8 cellular contexts compared by ENCODE assay signal in the genomic region with DNA sequence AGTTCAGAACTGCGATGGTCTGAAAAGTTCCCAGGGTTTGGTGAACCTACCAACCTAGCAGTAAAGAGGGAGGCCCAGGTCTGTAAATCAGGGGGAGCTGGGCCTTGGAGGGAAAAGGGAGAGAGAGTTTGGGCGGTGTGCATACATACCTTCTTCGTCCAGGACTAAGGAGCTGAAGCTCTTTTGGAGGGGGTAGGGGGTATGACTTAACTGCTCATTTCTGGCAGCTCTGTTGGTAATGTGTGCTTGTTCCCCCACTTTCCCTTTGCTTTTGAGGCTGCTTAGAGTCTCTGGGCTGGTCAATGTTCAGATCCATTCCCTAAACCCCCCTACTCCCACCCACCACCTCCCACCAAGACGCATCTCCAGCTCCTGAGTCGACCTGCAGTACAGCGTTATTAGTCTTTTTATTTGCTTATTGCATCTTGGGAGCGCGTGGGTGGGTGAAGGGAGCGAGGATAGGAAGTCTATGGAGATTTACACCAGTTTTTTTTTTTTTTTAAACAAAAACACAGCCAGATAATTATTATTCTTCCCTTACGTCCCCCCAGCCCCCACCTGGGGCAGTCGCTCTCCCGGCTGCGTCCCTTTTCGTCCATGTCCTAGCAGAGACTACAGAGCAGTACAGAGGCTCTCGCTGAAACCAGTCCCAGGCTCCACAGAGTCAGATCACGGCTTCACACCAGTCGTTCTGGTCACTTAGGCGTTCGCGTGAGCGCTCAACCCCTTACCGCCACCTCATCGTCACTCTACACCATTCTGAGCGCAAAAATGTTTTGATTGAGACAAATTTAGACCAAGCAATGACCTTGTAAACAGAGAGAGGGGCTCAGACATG. TPM values are rescaled to one million over a fixed set of nuclear protein-coding genes. Genes with fewer than 3 reads are reported as not detected.
DNase-seq lines count a peak whose midpoint lies in the region; ATAC-seq and TF ChIP-seq lines count a peak whose summit lies in the region.

No MANE protein-coding gene starts in this region.

- no peak for TF ChIP-seq CTCF in colonic mucosa (IDR thresholded peaks at IDR 0.05)
- TF ChIP-seq CTCF in lung (IDR thresholded peaks at IDR 0.05; ENCODE audit: control extremely low read depth, extremely low read depth): no peak
- TF ChIP-seq CTCF in upper lobe of right lung (IDR thresholded peaks at IDR 0.05): no peak

- H3K36me3 ChIP-seq in KOPT-K1 (ENCODE audit: insufficient read depth, low read length) (peaks cover 20% of the 10 kb centered on the region), colonic mucosa (no peaks in the 10 kb centered on the region), lung (ENCODE audit: control insufficient read depth in 2 of 2, insufficient read depth in 2 of 2, low read length in 2 of 2) (no peaks in the 10 kb centered on the region), upper lobe of right lung (peaks cover 2% of the 10 kb centered on the region)

- H3K4me3 ChIP-seq in colonic mucosa (peak overlapping the region; percentile 60), lung (no peak overlapping the region), upper lobe of right lung (peak overlapping the region; percentile 75)

- H3K9ac ChIP-seq in colonic mucosa (ENCODE audit: low read depth in 2 of 2, low read length in 2 of 2): peak overlapping the region; percentile 68 to 98

- H3K27me3 ChIP-seq in colonic mucosa (no peaks in the 10 kb centered on the region), lung (ENCODE audit: control insufficient read depth, insufficient read depth) (no peaks in the 10 kb centered on the region), upper lobe of right lung (peaks cover 27% of the 10 kb centered on the region)

- DNase-seq in ACHN (peak; percentile 47), colonic mucosa (no peak), lung (ENCODE audit: low spot score) (no peak), upper lobe of right lung (no peak), HT-29 (ENCODE audit: low spot score) (no peak)
- no peak for DNase-seq in NK-92 treated with Interleukin-12 subunit alpha and Interleukin-12 subunit beta, amount 100 ng/mL, for 24 hours (lab: John Stamatoyannopoulos, UW)
- no peak for DNase-seq in stimulated activated CD4-positive, alpha-beta T cell treated with anti-CD3 and anti-CD28 coated beads, Interleukin-4, amount 100 ng/mL, for 1 hour

- 50 to 71% methylated on average over 24 of the region's 24 CpGs for WGBS in lung, 2 donors

- intact Hi-C loops in colonic mucosa (cut with DNase I): no loop called here
- intact Hi-C loops in upper lobe of right lung (cut with DNase I): no loop called here

- H3K27ac ChIP-seq in KOPT-K1 (ENCODE audit: low read depth, low read length, poor library complexity, severe bottlenecking) (peak overlapping the region; percentile 14), colonic mucosa (peak overlapping the region; percentile 68), lung (ENCODE audit: low read depth in 1 of 2, low read length in 1 of 2) (peak overlapping the region; percentile 57 to 58), upper lobe of right lung (peak overlapping the region; percentile 87)

- no peaks in the 10 kb centered on the region for H3K9me3 ChIP-seq in KOPT-K1 (ENCODE audit: insufficient read depth, low read length, poor library complexity, severe bottlenecking)
- H3K9me3 ChIP-seq in colonic mucosa: no peaks in the 10 kb centered on the region
- peaks cover 0 to 1% of the 10 kb centered on the region in 2 donors for H3K9me3 ChIP-seq in lung (ENCODE audit: control insufficient read depth in 2 of 2, insufficient read depth in 1 of 2, low read length in 1 of 2)
- no peaks in the 10 kb centered on the region for H3K9me3 ChIP-seq in upper lobe of right lung

- peaks cover 4% of the 10 kb centered on the region for H3K4me1 ChIP-seq in colonic mucosa
- peaks cover 2 to 17% of the 10 kb centered on the region in 2 donors for H3K4me1 ChIP-seq in lung (ENCODE audit: control insufficient read depth in 2 of 2, insufficient read depth in 2 of 2, low read length in 2 of 2)
- H3K4me1 ChIP-seq in upper lobe of right lung: peaks cover 28% of the 10 kb centered on the region

- in situ Hi-C loops in ACHN (cut with HindIII; ENCODE audit: low pct_ligation_motif_present, low pct_unique_long_range_greater_than_20kb, low sequenced_read_pairs): no loop called here

- ATAC-seq in lung (ENCODE audit: insufficient read depth, low FRiP score) (no peak), upper lobe of right lung (no peak)

RNA-seq across cellular contexts. Expression of gene PRRT1, which starts 0.9 kb away (rescaled TPM):
- total RNA-seq in colonic mucosa (under 1 TPM; 0.72 to 0.90 TPM), lung (1 to 10 TPM in 1 of 2 donors, under 1 TPM in 1; 0.57 to 2.0 TPM), upper lobe of right lung (1.4 TPM)
- 1 to 10 TPM in 1 of 2 donors, under 1 TPM in 1; 0.53 to 1.4 TPM for polyA plus RNA-seq in lung
- total RNA-seq in HT-29 (2014; rRNA removed; shearing (Covaris generic)): not detected in 2 replicates

RNA-seq across cellular contexts. Expression of gene PPT2, which starts 1.3 kb away (rescaled TPM):
- total RNA-seq in colonic mucosa: 10 to 100 TPM; 18.4 to 21.0 TPM
- total RNA-seq in lung: 100 to 1,000 TPM in 1 of 2 donors, 10 to 100 TPM in 1; 14.9 to 212 TPM
- polyA plus RNA-seq in lung: 1 to 10 TPM; 5.7 to 7.3 TPM
- 19.2 TPM for total RNA-seq in upper lobe of right lung
- total RNA-seq in HT-29 (2014; rRNA removed; shearing (Covaris generic)): 19.7 and 56.2 TPM in 2 replicates

RNA-seq across cellular contexts. Expression of gene EGFL8, which starts 11.8 kb away (rescaled TPM):
- total RNA-seq in colonic mucosa: 10 to 100 TPM; 10.4 to 13.7 TPM
- total RNA-seq in lung: 10 to 100 TPM in 1 of 2 donors, 1 to 10 TPM in 1; 9.6 to 10.5 TPM
- polyA plus RNA-seq in lung: 10 to 100 TPM in 1 of 2 donors, 1 to 10 TPM in 1; 3.8 to 10.9 TPM
- 14.5 TPM for total RNA-seq in upper lobe of right lung
- total RNA-seq in HT-29 (2014; rRNA removed; shearing (Covaris generic)): 4.5 and 6.6 TPM in 2 replicates

RNA-seq across cellular contexts. Expression of gene FKBPL, which starts 22.5 kb away (rescaled TPM):
- total RNA-seq in colonic mucosa: 1 to 10 TPM; 5.2 to 8.1 TPM
- 1 to 10 TPM; 2.5 to 4.2 TPM for total RNA-seq in lung
- polyA plus RNA-seq in lung: 1 to 10 TPM; 5.1 to 7.3 TPM
- total RNA-seq in upper lobe of right lung: 4.3 TPM
- 5.2 and 7.4 TPM in 2 replicates for total RNA-seq in HT-29 (2014; rRNA removed; shearing (Covaris generic))

RNA-seq across cellular contexts. Expression of gene AGPAT1, which starts 23.3 kb away (rescaled TPM):
- total RNA-seq in colonic mucosa: 10 to 100 TPM; 44.1 to 54.5 TPM
- total RNA-seq in lung: 10 to 100 TPM; 24.7 to 52.6 TPM
- polyA plus RNA-seq in lung: 10 to 100 TPM; 32.1 to 48.9 TPM
- 53.0 TPM for total RNA-seq in upper lobe of right lung
- total RNA-seq in HT-29 (2014; rRNA removed; shearing (Covaris generic)): 48.6 and 52.8 TPM in 2 replicates

Comparison
In these comparisons a context has a peak if more than half of its experiments do, and no peak if none do; other contexts are left out.
1. H3K27ac ChIP-seq: peak in every context shown above with its lines; median percentile 87 in upper lobe of right lung; 68 in colonic mucosa; 58 in lung; 14 in KOPT-K1.